ENCODE assay signal across 18 cellular contexts in genomic region chr22:26744892-26745808, GRCh38.
"Had no signal": no experiment of that assay in that cellular context is flagged by ENCODE, and none has a peak within 500 bp of the region (broad histone marks: within the 10 kb centered on the region; RNA-seq: fewer than 3 reads in every experiment).

No MANE protein-coding gene starts in this region.

- H3K36me3 ChIP-seq: brain microvascular endothelial cell, heart right ventricle, neutrophil, right atrium auricular region, thyroid gland had no signal

- H3K4me1 Mint-ChIP-seq: activated naive CD4-positive, alpha-beta T cell treated with anti-CD3 and anti-CD28 coated beads, Interleukin-2, amount 50 U/mL, for 24 hours had no signal

- H3K27me3 ChIP-seq: brain microvascular endothelial cell, esophagus squamous epithelium, heart right ventricle, neutrophil, right atrium auricular region, thyroid gland had no signal

- H3K4me3 ChIP-seq: esophagus squamous epithelium, heart right ventricle, right atrium auricular region, smooth muscle cell, thyroid gland had no signal

- H3K27ac Mint-ChIP-seq: activated naive CD4-positive, alpha-beta T cell treated with anti-CD3 and anti-CD28 coated beads, Interleukin-2, amount 50 U/mL, for 24 hours; naive B cell; stimulated activated effector memory CD8-positive, alpha-beta T cell treated with anti-CD3 and anti-CD28 coated beads, Interleukin-12 subunit alpha, Interleukin-12 subunit beta, amount 100 ng/mL, for 72 hours; T-helper 1 cell treated with Interleukin-12 subunit alpha and Interleukin-12 subunit beta and Interleukin-4 antibody, amounts not matched to agents 30 μg/mL and 1 μg/mL, for 36 hours had no signal

- DNase-seq: activated CD4-positive, alpha-beta T cell treated with anti-CD3 and anti-CD28 coated beads for 48 hours; activated CD8-positive, alpha-beta memory T cell treated with anti-CD3 and anti-CD28 coated beads for 24 hours; activated T-cell treated with anti-CD3 and anti-CD28 coated beads for 4 hours; amniotic stem cell; cerebellar nuclear complex; esophagus squamous epithelium; foreskin melanocyte; heart right ventricle; islet precursor cell; naive B cell; thyroid gland had no signal

- H3K9me3 ChIP-seq: esophagus squamous epithelium, heart right ventricle, neutrophil, right atrium auricular region, thyroid gland had no signal

- H3K4me3 Mint-ChIP-seq: activated naive CD4-positive, alpha-beta T cell treated with anti-CD3 and anti-CD28 coated beads, Interleukin-2, amount 50 U/mL, for 24 hours; naive B cell; stimulated activated effector memory CD8-positive, alpha-beta T cell treated with anti-CD3 and anti-CD28 coated beads, Interleukin-12 subunit alpha, Interleukin-12 subunit beta, amount 100 ng/mL, for 72 hours; T-helper 1 cell treated with Interleukin-12 subunit alpha and Interleukin-12 subunit beta and Interleukin-4 antibody, amounts not matched to agents 30 μg/mL and 1 μg/mL, for 36 hours had no signal

- H3K9me3 Mint-ChIP-seq: activated naive CD4-positive, alpha-beta T cell treated with anti-CD3 and anti-CD28 coated beads, Interleukin-2, amount 50 U/mL, for 24 hours; naive B cell; stimulated activated effector memory CD8-positive, alpha-beta T cell treated with anti-CD3 and anti-CD28 coated beads, Interleukin-12 subunit alpha, Interleukin-12 subunit beta, amount 100 ng/mL, for 72 hours; T-helper 1 cell treated with Interleukin-12 subunit alpha and Interleukin-12 subunit beta and Interleukin-4 antibody, amounts not matched to agents 30 μg/mL and 1 μg/mL, for 36 hours had no signal

- H3K4me1 ChIP-seq: esophagus squamous epithelium, right atrium auricular region, thyroid gland had no signal

- H3K27me3 Mint-ChIP-seq: activated naive CD4-positive, alpha-beta T cell treated with anti-CD3 and anti-CD28 coated beads, Interleukin-2, amount 50 U/mL, for 24 hours; naive B cell had no signal

- H3K36me3 Mint-ChIP-seq: stimulated activated effector memory CD8-positive, alpha-beta T cell treated with anti-CD3 and anti-CD28 coated beads, Interleukin-12 subunit alpha, Interleukin-12 subunit beta, amount 100 ng/mL, for 72 hours had no signal

- H3K27ac ChIP-seq: brain microvascular endothelial cell, esophagus squamous epithelium, heart right ventricle, neutrophil, right atrium auricular region, thyroid gland had no signal

- ATAC-seq: heart right ventricle; stimulated activated effector memory CD8-positive, alpha-beta T cell treated with anti-CD3 and anti-CD28 coated beads, Interleukin-12 subunit alpha, Interleukin-12 subunit beta, amount 100 ng/mL, for 72 hours had no signal
